ENCODE assay signal across 26 cellular contexts in the genomic region with DNA sequence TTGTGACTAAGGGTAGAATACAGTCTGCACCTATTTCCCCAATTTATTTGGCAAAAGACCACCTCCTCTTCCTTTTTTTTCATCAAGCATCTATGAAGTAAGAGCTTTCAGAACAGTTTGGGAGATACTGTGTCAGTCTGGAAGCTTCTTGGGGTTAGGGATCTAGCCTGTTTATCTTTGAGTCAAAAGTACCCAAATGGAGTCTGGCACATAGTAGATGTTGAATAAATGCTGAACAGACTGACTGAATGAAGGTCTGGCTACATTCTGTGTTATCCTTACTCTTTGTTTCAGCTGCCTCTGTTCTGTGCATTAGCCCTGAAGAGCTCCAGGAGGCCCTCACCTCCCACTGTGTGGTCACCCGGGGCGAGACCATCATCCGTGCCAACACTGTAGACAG.
DNase-seq lines count a peak whose midpoint lies in the region; ATAC-seq, FAIRE-seq and TF ChIP-seq lines count a peak whose summit lies in the region.
"Had no signal": no experiment of that assay in that cellular context is flagged by ENCODE, and none has a peak within 500 bp of the region (broad histone marks: within the 10 kb centered on the region; RNA-seq: fewer than 3 reads in every experiment).

No MANE protein-coding gene starts in this region.

- peaks cover 6% of the 10 kb centered on the region for H3K4me1 Mint-ChIP-seq in stimulated activated memory B cell treated with anti-CD40 and anti-IgM and Interleukin-4, amounts not matched to agents 10 μg/mL and 1 μg/mL and 100 μg/mL, for 72 hours
- H3K4me1 Mint-ChIP-seq: CD4-positive, alpha-beta memory T cell; CD4-positive, CD25-positive, alpha-beta regulatory T cell; CD8-positive, alpha-beta memory T cell had no signal

- H3K4me1 ChIP-seq in K562 (replicated peaks in 1 of 2; ENCODE audit: control insufficient read depth in 2 of 2, insufficient read depth in 2 of 2, low read length in 2 of 2) (peaks cover 0 to 7% of the 10 kb centered on the region in 2 experiments; a peak in 1 of 5 replicates), H1 (replicated peaks in 1 of 4; ENCODE audit: control insufficient read depth in 3 of 4, insufficient read depth in 4 of 4, low read length in 3 of 4) (no peaks in the 10 kb centered on the region), neuronal stem cell (ENCODE audit: control insufficient read depth in 2 of 2, insufficient read depth in 1 of 2, low read depth in 1 of 2, low read length in 2 of 2) (no peaks in the 10 kb centered on the region)
- H3K4me1 ChIP-seq: BE2C had no signal

- H4K91ac ChIP-seq in H1 (replicated peaks; ENCODE audit: insufficient read length, low read length) = no peak overlapping the region
- no peak overlapping the region for H4K91ac ChIP-seq in neuronal stem cell (ENCODE audit: low read depth, low read length, poor library complexity)

- no peak for DNase-seq in K562 (ENCODE audit: extremely low read depth in 1 of 4, low spot score in 3 of 4)
- DNase-seq in H1 (ENCODE audit: low read depth in 1 of 2, low spot score in 2 of 2) = no peak
- no peak for DNase-seq in neuronal stem cell (ENCODE audit: low spot score)
- DNase-seq in Right ventricle myocardium superior = no peak
- DNase-seq: 8988T; ACHN; BE2C; C1 segment of cervical spinal cord; CD4-positive, alpha-beta memory T cell; CD4-positive, CD25-positive, alpha-beta regulatory T cell; CD8-positive, alpha-beta memory T cell; COR-L47; DMS 273 treated with DMSO at 0.1 percent for 48 hours; DMS153; DMS53; DMS79; DND-41; EL; GDM1 had no signal

- H3K4me3 ChIP-seq in K562 = no peak overlapping the region
- H3K4me3 ChIP-seq in H1 (ENCODE audit: extremely low read depth in 1 of 4, insufficient read depth in 2 of 4, low read depth in 3 of 4, low read length in 4 of 4) = no peak overlapping the region
- no peak overlapping the region for H3K4me3 ChIP-seq in neuronal stem cell (ENCODE audit: low read length in 2 of 2)
- H3K4me3 ChIP-seq: BLaER1, GM12878 had no signal

- H4K8ac ChIP-seq in H1 (ENCODE audit: extremely low read depth, insufficient read depth, low read length) (no peak overlapping the region), neuronal stem cell (ENCODE audit: low read depth, low read length) (no peak overlapping the region)

- no peak overlapping the region for H3K18ac ChIP-seq in H1 (ENCODE audit: extremely low read depth, low read length)
- no peak overlapping the region for H3K18ac ChIP-seq in neuronal stem cell (ENCODE audit: low read length)

- H3K9ac ChIP-seq in K562 (ENCODE audit: insufficient read depth in 1 of 2, low read depth in 2 of 2, low read length in 2 of 2) (no peak overlapping the region), H1 (replicated peaks in 1 of 4; ENCODE audit: extremely low read depth in 1 of 4, low read depth in 3 of 4, low read length in 3 of 4) (no peak overlapping the region), neuronal stem cell (ENCODE audit: low read depth, low read length, poor library complexity) (no peak overlapping the region)
- H3K9ac ChIP-seq: BLaER1 had no signal

- H3K9me3 Mint-ChIP-seq in stimulated activated memory B cell treated with anti-CD40 and anti-IgM and Interleukin-4, amounts not matched to agents 10 μg/mL and 1 μg/mL and 100 μg/mL, for 72 hours = no peaks in the 10 kb centered on the region
- H3K9me3 Mint-ChIP-seq: CD14-positive monocyte; CD8-positive, alpha-beta memory T cell had no signal

- in situ Hi-C loops in K562 (cut with MboI) = no loop called here

- no peak for FAIRE-seq in K562 (lab: Jason Lieb, UNC)
- FAIRE-seq in H1 (lab: Jason Lieb, UNC) = no peak
- FAIRE-seq: A204.1, GM12878, GM12892, GM18507 had no signal

- ATAC-seq in K562 (no peak), Right ventricle myocardium superior (ENCODE audit: poor library complexity) (no peak)
- no peak for ATAC-seq in stimulated activated memory B cell treated with anti-CD40 and anti-IgM and Interleukin-4, amounts not matched to agents 10 μg/mL and 1 μg/mL and 100 μg/mL, for 72 hours
- ATAC-seq: GM12878 had no signal

- H3K27me3 ChIP-seq in K562 (ENCODE audit: control insufficient read depth in 2 of 2, insufficient read depth in 2 of 2, low read length in 2 of 2) (no peaks in the 10 kb centered on the region), H1 (replicated peaks in 1 of 4; ENCODE audit: control insufficient read depth in 3 of 4, extremely low read depth in 1 of 4, insufficient read depth in 3 of 4, low read length in 3 of 4) (no peaks in the 10 kb centered on the region), neuronal stem cell (ENCODE audit: control insufficient read depth in 3 of 3, insufficient read depth in 3 of 3, low read depth in 1 of 3, low read length in 3 of 3) (peaks cover 0 to 34% (median 0%) of the 10 kb centered on the region in 3 experiments)
- H3K27me3 ChIP-seq: BE2C, BLaER1 had no signal

- TF ChIP-seq POLR2A in K562 (conservative IDR thresholded peaks at IDR 0.05) = no peak
- TF ChIP-seq POLR2A in H1 (IDR thresholded peaks at IDR 0.05; ENCODE audit: control extremely low read depth in 1 of 2, low read depth in 2 of 2, low read length in 2 of 2) = no peak

- intact Hi-C loops in K562 (cut with micrococcal nuclease) (loop anchor here (10.0 kb wide), 1 partner anchor 314 kb away; a partner anchor contains a TSS), Right ventricle myocardium superior (cut with DNase I) (no loop called here)

- no peak for TF ChIP-seq CTCF in K562 (IDR thresholded peaks at IDR 0.05 in 2 of 3, conservative IDR thresholded peaks at IDR 0.05 in 1 of 3; ENCODE audit: insufficient read depth in 2 of 3, low read depth in 1 of 3, low read length in 3 of 3)
- TF ChIP-seq CTCF in H1 (IDR thresholded peaks at IDR 0.05; ENCODE audit: control extremely low read depth in 1 of 3, insufficient read depth in 1 of 3, low read depth in 1 of 3, low read length in 3 of 3) = no peak

- 0 out of 2 replicates have a peak overlapping the region, but pooled peaks have one; percentile 31 for H2BK15ac ChIP-seq in H1 (ENCODE audit: low read length)
- H2BK15ac ChIP-seq in neuronal stem cell (ENCODE audit: low read length) = no peak overlapping the region

- no TSS peak for BruUV-seq in K562 (replicated peaks; lab: Mats Ljungman, UMichigan)

- H3K23ac ChIP-seq in H1 (ENCODE audit: insufficient read length) = no peak overlapping the region
- no peak overlapping the region for H3K23ac ChIP-seq in neuronal stem cell (ENCODE audit: low read depth, low read length, poor library complexity)

- no peak overlapping the region for H3K4me3 Mint-ChIP-seq in stimulated activated memory B cell treated with anti-CD40 and anti-IgM and Interleukin-4, amounts not matched to agents 10 μg/mL and 1 μg/mL and 100 μg/mL, for 72 hours
- H3K4me3 Mint-ChIP-seq: CD4-positive, alpha-beta memory T cell; CD4-positive, CD25-positive, alpha-beta regulatory T cell; CD8-positive, alpha-beta memory T cell had no signal

- H3K4me2 ChIP-seq in K562 (ENCODE audit: insufficient read depth, low read length) = no peak overlapping the region
- H3K4me2 ChIP-seq in H1 (ENCODE audit: insufficient read depth in 1 of 2, low read depth in 2 of 2, low read length in 2 of 2) = no peak overlapping the region
- no peak overlapping the region for H3K4me2 ChIP-seq in neuronal stem cell (ENCODE audit: insufficient read depth, low read length, poor library complexity, severe bottlenecking)
- H3K4me2 ChIP-seq: BLaER1 had no signal

- H2BK12ac ChIP-seq in H1 (ENCODE audit: low read depth, low read length) = no peak overlapping the region
- no peak overlapping the region for H2BK12ac ChIP-seq in neuronal stem cell (ENCODE audit: low read length)

- H3K9me3 ChIP-seq in K562 (replicated peaks; ENCODE audit: control insufficient read depth, insufficient read depth, low read depth, low read length) (no peaks in the 10 kb centered on the region), H1 (ENCODE audit: insufficient read depth in 2 of 2, low read depth in 1 of 2, low read length in 1 of 2) (no peaks in the 10 kb centered on the region), neuronal stem cell (replicated peaks in 1 of 2; ENCODE audit: control insufficient read depth in 2 of 2, insufficient read depth in 1 of 2, low read depth in 1 of 2, low read length in 2 of 2) (no peaks in the 10 kb centered on the region)
- H3K9me3 ChIP-seq: BE2C, BLaER1 had no signal

- H3K27ac Mint-ChIP-seq in stimulated activated memory B cell treated with anti-CD40 and anti-IgM and Interleukin-4, amounts not matched to agents 10 μg/mL and 1 μg/mL and 100 μg/mL, for 72 hours = no peak overlapping the region
- H3K27ac Mint-ChIP-seq: CD14-positive monocyte; CD4-positive, alpha-beta memory T cell; CD4-positive, CD25-positive, alpha-beta regulatory T cell had no signal

- H2AFZ ChIP-seq in K562 (ENCODE audit: low read depth, low read length) = no peak overlapping the region
- no peak overlapping the region for H2AFZ ChIP-seq in H1 (ENCODE audit: low read length)
- no peak overlapping the region for H2AFZ ChIP-seq in neuronal stem cell (ENCODE audit: low read length)

- H2BK5ac ChIP-seq in H1 (ENCODE audit: low read depth, low read length) (no peak overlapping the region), neuronal stem cell (ENCODE audit: low read length) (no peak overlapping the region)

- 67% methylated on average over 3 of the region's 3 CpGs for WGBS in K562 (ENCODE audit: insufficient coverage, low coverage, missing lambda C conversion rate)
- 100% methylated on average over 3 of the region's 3 CpGs; no CpG with 5 or more reads in 1 of the 2 experiments for WGBS in H1 (ENCODE audit: extremely low coverage in 1 of 2, insufficient coverage in 1 of 2, insufficient read length in 1 of 2, insufficient replicate concordance in 2 of 2, low coverage in 1 of 2, low lambda C conversion rate in 2 of 2, missing lambda C conversion rate in 1 of 2), 2 experiments
- WGBS in neuronal stem cell (ENCODE audit: extremely low coverage in 2 of 2, insufficient read length in 2 of 2, insufficient replicate concordance in 1 of 2), 2 donors = no CpG with 5 or more reads among the region's 3 CpGs

- no peak overlapping the region for H3K27ac ChIP-seq in K562 (ENCODE audit: extremely low read depth, low read depth, low read length)
- H3K27ac ChIP-seq in H1 (ENCODE audit: low read depth, low read length) = no peak overlapping the region
- no peak overlapping the region for H3K27ac ChIP-seq in neuronal stem cell (replicated peaks; ENCODE audit: low read length)
- H3K27ac ChIP-seq: BLaER1 had no signal

- POLR2A ChIA-PET in K562 (lab: Yijun Ruan, JAX) (interaction anchor here (0.7 kb wide), 1 partner anchor 21 kb away, joined by 3 read pairs; no protein-coding TSS in a partner anchor), H1 (lab: Charles Lee; ENCODE audit: partially characterized antibody) (no interaction called here)

- H3K14ac ChIP-seq in H1 (ENCODE audit: insufficient read length) (no peak overlapping the region), neuronal stem cell (ENCODE audit: low read length) (peak overlapping the region; percentile 58)

- H4K5ac ChIP-seq in H1 (ENCODE audit: insufficient read length, low read depth, low read length) = no peak overlapping the region

- H3K9me1 ChIP-seq in K562 (ENCODE audit: control insufficient read depth, insufficient read depth, low read length) = no peaks in the 10 kb centered on the region

- H3K79me2 ChIP-seq in K562 (ENCODE audit: control insufficient read depth, insufficient read depth, low read length) = no peaks in the 10 kb centered on the region
- H3K79me2 ChIP-seq in H1 (ENCODE audit: control insufficient read depth in 1 of 2, insufficient read depth in 2 of 2, low read length in 2 of 2) = no peaks in the 10 kb centered on the region

- H2BK20ac ChIP-seq in H1 (ENCODE audit: low read length) = no peak overlapping the region

- H2BK120ac ChIP-seq in H1 (replicated peaks; ENCODE audit: low read depth, low read length) (no peak overlapping the region), neuronal stem cell (ENCODE audit: low read depth, low read length) (no peak overlapping the region)

- no peaks in the 10 kb centered on the region for H4K20me1 ChIP-seq in K562 (replicated peaks; ENCODE audit: control insufficient read depth, insufficient read depth, low read length)
- no peaks in the 10 kb centered on the region for H4K20me1 ChIP-seq in H1 (replicated peaks in 1 of 2; ENCODE audit: control insufficient read depth in 1 of 2, insufficient read depth in 2 of 2, low read length in 2 of 2)
- H4K20me1 ChIP-seq: BLaER1 had no signal

- H3K4ac ChIP-seq in H1 (replicated peaks; ENCODE audit: insufficient read length, low read depth, low read length) (no peak overlapping the region), neuronal stem cell (ENCODE audit: low read length) (no peak overlapping the region)

- H3K79me1 ChIP-seq in H1 (ENCODE audit: low read depth, low read length) = no peaks in the 10 kb centered on the region
- no peaks in the 10 kb centered on the region for H3K79me1 ChIP-seq in neuronal stem cell (ENCODE audit: low read depth, low read length)

- peaks cover 28% of the 10 kb centered on the region for H3K27me3 Mint-ChIP-seq in stimulated activated memory B cell treated with anti-CD40 and anti-IgM and Interleukin-4, amounts not matched to agents 10 μg/mL and 1 μg/mL and 100 μg/mL, for 72 hours

- TF ChIP-seq EP300 in K562 (IDR thresholded peaks at IDR 0.05; ENCODE audit: low read length) (no peak), H1 (IDR thresholded peaks at IDR 0.05; ENCODE audit: borderline replicate concordance in 1 of 2, low read depth in 2 of 2, low read length in 2 of 2) (no peak)

- H3K36me3 Mint-ChIP-seq in stimulated activated memory B cell treated with anti-CD40 and anti-IgM and Interleukin-4, amounts not matched to agents 10 μg/mL and 1 μg/mL and 100 μg/mL, for 72 hours = no peaks in the 10 kb centered on the region
- H3K36me3 Mint-ChIP-seq: CD14-positive monocyte; CD4-positive, alpha-beta memory T cell; CD4-positive, CD25-positive, alpha-beta regulatory T cell; CD8-positive, alpha-beta memory T cell had no signal

- H3K36me3 ChIP-seq in K562 (ENCODE audit: control insufficient read depth, insufficient read depth, low read length) = no peaks in the 10 kb centered on the region
- H3K36me3 ChIP-seq in H1 (ENCODE audit: control insufficient read depth in 2 of 4, insufficient read depth in 4 of 4, low read length in 3 of 4) = no peaks in the 10 kb centered on the region
- H3K36me3 ChIP-seq in neuronal stem cell (replicated peaks in 1 of 2; ENCODE audit: control insufficient read depth in 2 of 2, insufficient read depth in 2 of 2, low read length in 2 of 2) = peaks cover 0 to 3% of the 10 kb centered on the region in 2 donors
- H3K36me3 ChIP-seq: BE2C, BLaER1 had no signal

- H3K56ac ChIP-seq in H1 (replicated peaks; ENCODE audit: insufficient read length, low read depth, low read length) = no peak overlapping the region

- H3K23me2 ChIP-seq in H1 (ENCODE audit: low read depth, low read length) = no peaks in the 10 kb centered on the region

- no peak overlapping the region for H2AK5ac ChIP-seq in H1 (ENCODE audit: low read depth, low read length)
- H2AK5ac ChIP-seq in neuronal stem cell (ENCODE audit: low read depth, low read length) = no peak overlapping the region

- TF ChIP-seq RAD21 in K562 (CRISPR knock-in tag; conservative IDR thresholded peaks at IDR 0.05 in 1 of 2, IDR thresholded peaks at IDR 0.05 in 1 of 2) (no peak), H1 (IDR thresholded peaks at IDR 0.05 in 1 of 2, conservative IDR thresholded peaks at IDR 0.05 in 1 of 2; ENCODE audit: low read depth in 2 of 2, low read length in 2 of 2) (no peak)

- CTCF ChIA-PET in K562 (lab: Yijun Ruan, JAX; ENCODE audit: low intra/inter-chr PET ratio) = interaction anchor here (1.5 kb wide), 1 partner anchor 411 kb away, joined by 6 read pairs; no protein-coding TSS in a partner anchor
- CTCF ChIA-PET in H1 (lab: Charles Lee; ENCODE audit: partially characterized antibody) = interaction anchor here (0.6 to 2.2 kb wide), 3 partner anchors 9 to 414 kb away, joined by 3 to 9 read pairs (median 4); no protein-coding TSS in a partner anchor
